Comparison of ENCODE assay signal across 18 cellular contexts in genomic region chr19:1815605-1816529, GRCh38. TPM values are rescaled to one million over a fixed set of nuclear protein-coding genes. Genes with fewer than 3 reads are reported as not detected.
A peak's percentile ranks its signal among the peaks of the same experiment; 100 is the strongest.
DNase-seq lines count a peak whose midpoint lies in the region; ATAC-seq, FAIRE-seq and TF ChIP-seq lines count a peak whose summit lies in the region.
"Had no signal": no experiment of that assay in that cellular context is flagged by ENCODE, and none has a peak within 500 bp of the region (broad histone marks: within the 10 kb centered on the region; RNA-seq: fewer than 3 reads in every experiment).

No MANE protein-coding gene starts in this region.

- no TSS peak for BruUV-seq in HepG2 (replicated peaks; lab: Mats Ljungman, UMichigan)

- peaks cover 8% of the 10 kb centered on the region for H3K9me3 Mint-ChIP-seq in glutamatergic neuron (ENCODE audit: unreplicated experiment)
- H3K9me3 Mint-ChIP-seq: CD4-positive, alpha-beta T cell had no signal

- no peak overlapping the region for H3K27ac Mint-ChIP-seq in T-helper 17 cell
- no peak overlapping the region for H3K27ac Mint-ChIP-seq in glutamatergic neuron (ENCODE audit: unreplicated experiment)
- H3K27ac Mint-ChIP-seq: B cell; CD4-positive, alpha-beta T cell had no signal

- H3K36me3 ChIP-seq in HepG2 (replicated peaks in 1 of 2; ENCODE audit: control insufficient read depth in 1 of 2, insufficient read depth in 2 of 2, low read length in 2 of 2) (peaks cover 25 to 34% of the 10 kb centered on the region in 2 experiments), right lobe of liver (peaks cover 0 to 56% (median 32%) of the 10 kb centered on the region in 4 donors), stomach (peaks cover 48 to 64% (median 64%) of the 10 kb centered on the region in 4 donors)

- H3K4me1 ChIP-seq in HepG2 (ENCODE audit: insufficient read depth, low read length) (peaks cover 18% of the 10 kb centered on the region), right lobe of liver (peaks cover 0 to 6% (median 0%) of the 10 kb centered on the region in 4 donors), stomach (peaks cover 19 to 28% (median 23%) of the 10 kb centered on the region in 4 donors)

- TF ChIP-seq CTCF in HepG2 (CRISPR knock-in tag; IDR thresholded peaks at IDR 0.05), result no peak
- TF ChIP-seq CTCF in right lobe of liver (IDR thresholded peaks at IDR 0.05), result no peak
- TF ChIP-seq CTCF in glutamatergic neuron (IDR thresholded peaks at IDR 0.05; ENCODE audit: partially characterized antibody, unreplicated experiment), result no peak
- no peak for TF ChIP-seq CTCF in stomach (IDR thresholded peaks at IDR 0.05)

- no peak overlapping the region for H3K9ac ChIP-seq in HepG2 (ENCODE audit: insufficient read depth, low read depth, low read length)

- WGBS in HepG2 (ENCODE audit: low lambda C conversion rate), result 96% methylated on average over 23 of the region's 61 CpGs
- 97% methylated on average over 5 of the region's 61 CpGs for WGBS in right lobe of liver (ENCODE audit: insufficient coverage, low coverage, low lambda C conversion rate, missing lambda C conversion rate)
- 90 to 93% (median 92%) methylated on average over 44 to 61 of the region's 61 CpGs for WGBS in stomach, 5 donors

- POLR2A ChIA-PET in HepG2 (lab: Yijun Ruan, JAX), result no interaction called here

- no peaks in the 10 kb centered on the region for H4K20me1 ChIP-seq in HepG2 (ENCODE audit: insufficient read depth, low read length)

- no peak overlapping the region for H2AFZ ChIP-seq in HepG2 (ENCODE audit: low read length)

- CTCF ChIA-PET in HepG2 (lab: Yijun Ruan, JAX; ENCODE audit: low intra/inter-chr PET ratio, low total read pairs), result no interaction called here

- TF ChIP-seq EP300 in HepG2 (IDR thresholded peaks at IDR 0.05; ENCODE audit: low read depth in 2 of 2, low read length in 2 of 2), result no peak
- no peak for TF ChIP-seq EP300 in HepG2 (CRISPR knock-in tag; IDR thresholded peaks at IDR 0.05; ENCODE audit: borderline replicate concordance)
- no peak for TF ChIP-seq EP300 in stomach (IDR thresholded peaks at IDR 0.05)

- ATAC-seq in HepG2 (no peak), right lobe of liver (no peak), T-helper 17 cell (no peak), HG03378 (IDR thresholded peaks at IDR 0.05; ENCODE audit: unreplicated experiment) (no peak), HG03520 (IDR thresholded peaks at IDR 0.05; ENCODE audit: unreplicated experiment) (no peak)
- ATAC-seq: HCT116 had no signal

- H3K36me3 Mint-ChIP-seq in T-helper 17 cell (ENCODE audit: low read depth) (peaks cover 3% of the 10 kb centered on the region), glutamatergic neuron (ENCODE audit: unreplicated experiment) (no peaks in the 10 kb centered on the region)

- H3K27me3 Mint-ChIP-seq in T-helper 17 cell (no peaks in the 10 kb centered on the region), glutamatergic neuron (ENCODE audit: unreplicated experiment) (peaks cover 10% of the 10 kb centered on the region)
- H3K27me3 Mint-ChIP-seq: B cell; CD4-positive, alpha-beta T cell had no signal

- H3K4me3 Mint-ChIP-seq in T-helper 17 cell, result peak overlapping the region; percentile 52
- no peak overlapping the region for H3K4me3 Mint-ChIP-seq in glutamatergic neuron (ENCODE audit: unreplicated experiment)
- H3K4me3 Mint-ChIP-seq: B cell; CD4-positive, alpha-beta T cell had no signal

- H3K27me3 ChIP-seq in HepG2 (ENCODE audit: control insufficient read depth in 1 of 2, insufficient read depth in 2 of 2, low read length in 2 of 2) (no peaks in the 10 kb centered on the region), right lobe of liver (no peaks in the 10 kb centered on the region), stomach (no peaks in the 10 kb centered on the region)

- no peak for TF ChIP-seq RAD21 in HepG2 (CRISPR knock-in tag; IDR thresholded peaks at IDR 0.05)

- no peak for DNase-seq in HepG2 (ENCODE audit: low spot score)
- no peak for DNase-seq in right lobe of liver
- DNase-seq in T-helper 17 cell, result no peak
- DNase-seq in glutamatergic neuron, result peak; percentile 28
- DNase-seq in stomach, result no peak
- DNase-seq in posterior vena cava (ENCODE audit: low spot score), result no peak
- DNase-seq: ACHN; C1 segment of cervical spinal cord; CD4-positive, alpha-beta T cell; DMS79 treated with DMSO at 0.1 percent for 48 hours; EL; GF-D8 had no signal

- H3K4me3 ChIP-seq in HepG2 (replicated peaks in 1 of 3; ENCODE audit: insufficient read depth in 1 of 3, low read depth in 2 of 3, low read length in 3 of 3) (no peak overlapping the region), right lobe of liver (no peak overlapping the region), stomach (no peak overlapping the region)

- peaks cover 12% of the 10 kb centered on the region for H3K4me1 Mint-ChIP-seq in T-helper 17 cell
- peaks cover 5% of the 10 kb centered on the region for H3K4me1 Mint-ChIP-seq in glutamatergic neuron (ENCODE audit: low read depth, unreplicated experiment)

- H3K79me2 ChIP-seq in HepG2 (ENCODE audit: insufficient read depth, low read length), result no peaks in the 10 kb centered on the region

- H3K9me3 ChIP-seq in HepG2 (ENCODE audit: low read length), result no peaks in the 10 kb centered on the region
- H3K9me3 ChIP-seq in right lobe of liver, result no peaks in the 10 kb centered on the region
- no peaks in the 10 kb centered on the region for H3K9me3 ChIP-seq in T-helper 17 cell (ENCODE audit: control insufficient read depth, low read length, poor library complexity, severe bottlenecking)
- no peaks in the 10 kb centered on the region for H3K9me3 ChIP-seq in stomach

- no peak overlapping the region for H3K27ac ChIP-seq in HepG2 (ENCODE audit: extremely low read length, insufficient read depth, low read length)
- H3K27ac ChIP-seq in right lobe of liver, result no peak overlapping the region
- H3K27ac ChIP-seq in stomach, result no peak overlapping the region

- no peak for TF ChIP-seq POLR2A in HepG2 (IDR thresholded peaks at IDR 0.05; ENCODE audit: insufficient read depth in 1 of 2, low read depth in 2 of 2, low read length in 2 of 2)
- TF ChIP-seq POLR2A in right lobe of liver (IDR thresholded peaks at IDR 0.05), result no peak
- no peak for TF ChIP-seq POLR2A in stomach (IDR thresholded peaks at IDR 0.05)

- H3K4me2 ChIP-seq in HepG2 (ENCODE audit: low read depth, low read length), result no peak overlapping the region

- no peak for FAIRE-seq in HepG2 (lab: Jason Lieb, UNC)
- FAIRE-seq: GM18507, H54 had no signal

- intact Hi-C loops in HepG2 (cut with micrococcal nuclease; ENCODE audit: unreplicated experiment), result no loop called here
- intact Hi-C loops in right lobe of liver (cut with DNase I), result no loop called here
- intact Hi-C loops in stomach (cut with DNase I; ENCODE audit: low total_unique reads), result no loop called here
- intact Hi-C loops in posterior vena cava (cut with DNase I), result loop anchor here in 1 of 2 donors (5.0 kb wide), 1 partner anchor 1221 kb away; no protein-coding TSS in a partner anchor

- in situ Hi-C loops in HepG2 (cut with HindIII; ENCODE audit: extremely low pct_ligation_motif_present, low pct_unique_long_range_greater_than_20kb), result no loop called here

RNA-seq across cellular contexts. Expression of gene ATP8B3, which starts 3.8 kb away (rescaled TPM):
- total RNA-seq in HepG2 (2016; rRNA removed; fragmentation: Illumina TruSeq; extraction: Trizol), result 1.8 and 2.6 TPM in 2 replicates
- 0.35 and 0.40 TPM in 2 replicates for total RNA-seq in HepG2 (2016; cell fraction: cytosol; rRNA removed; fragmentation: Illumina TruSeq; extraction: Trizol; ENCODE audit: low read depth)
- 1.8 and 2.6 TPM in 2 replicates for total RNA-seq in HepG2 (2016; cell fraction: insoluble cytoplasmic fraction; rRNA removed; fragmentation: Illumina TruSeq; extraction: Trizol)
- total RNA-seq in HepG2 (2016; cell fraction: membrane; rRNA removed; fragmentation: Illumina TruSeq; extraction: Trizol), result 1.2 and 1.7 TPM in 2 replicates
- 1.9 and 3.5 TPM in 2 replicates for total RNA-seq in HepG2 (2016; cell fraction: nucleus; rRNA removed; fragmentation: Illumina TruSeq; extraction: Trizol)
- 5.8 and 5.9 TPM in 2 replicates for polyA plus RNA-seq in HepG2 (2011; rRNA removed)
- 3.8 and 4.8 TPM in 2 replicates for polyA plus RNA-seq in HepG2 (2011; cell fraction: cytosol; rRNA removed)
- polyA plus RNA-seq in HepG2 (2011; cell fraction: nucleus; rRNA removed), result 10.6 and 12.8 TPM in 2 replicates
- 2.4 and 2.5 TPM in 2 replicates for polyA plus RNA-seq in HepG2 (2012)
- polyA plus RNA-seq in HepG2 (2016; cell fraction: cytosol; fragmentation: Illumina TruSeq; extraction: Trizol; ENCODE audit: low read depth), result 0.36 and 0.59 TPM in 2 replicates
- polyA plus RNA-seq in HepG2 (2016; cell fraction: insoluble cytoplasmic fraction; fragmentation: Illumina TruSeq; extraction: Trizol; ENCODE audit: low read depth), result 1.1 and 2.2 TPM in 2 replicates
- polyA plus RNA-seq in HepG2 (2016; cell fraction: membrane; fragmentation: Illumina TruSeq; extraction: Trizol; ENCODE audit: low read depth), result 0.69 and 0.98 TPM in 2 replicates
- polyA plus RNA-seq in HepG2 (2016; cell fraction: nucleus; fragmentation: Illumina TruSeq; extraction: Trizol; ENCODE audit: insufficient read depth, low read depth), result 9.6 and 11.4 TPM in 2 replicates
- polyA minus RNA-seq in HepG2 (2011; rRNA and poly(A)+ RNA removed; ENCODE audit: low replicate concordance), result 10.3 and 16.8 TPM in 2 replicates
- 4.6 and 5.4 TPM in 2 replicates for polyA minus RNA-seq in HepG2 (2011; cell fraction: cytosol; rRNA and poly(A)+ RNA removed)
- 2.7 and 3.0 TPM in 2 replicates for polyA minus RNA-seq in HepG2 (2011; cell fraction: nucleus; rRNA and poly(A)+ RNA removed)
- total RNA-seq in right lobe of liver, result 1 to 10 TPM in 5 of 6 experiments, under 1 TPM in 1; 0.86 to 5.7 (median 3.1) TPM
- total RNA-seq in T-helper 17 cell, result 1 to 10 TPM; 4.6 to 6.0 TPM
- total RNA-seq in glutamatergic neuron (ENCODE audit: unreplicated experiment), result 2.5 TPM
- 1 to 10 TPM in 1 of 5 donors, not detected in 4; 1.3 TPM for total RNA-seq in stomach
- polyA plus RNA-seq in stomach, result 1 to 10 TPM in 1 of 3 donors, under 1 TPM in 2; 0.15 to 1.4 (median 0.31) TPM
- 1 to 10 TPM; 1.1 to 2.0 TPM for total RNA-seq in posterior vena cava

RNA-seq across cellular contexts. Expression of gene REXO1, which starts 32.4 kb away (rescaled TPM):
- total RNA-seq in HepG2 (2016; rRNA removed; fragmentation: Illumina TruSeq; extraction: Trizol), result 3.0 and 5.0 TPM in 2 replicates
- 1.1 and 3.2 TPM in 2 replicates for total RNA-seq in HepG2 (2016; cell fraction: cytosol; rRNA removed; fragmentation: Illumina TruSeq; extraction: Trizol; ENCODE audit: low read depth)
- total RNA-seq in HepG2 (2016; cell fraction: insoluble cytoplasmic fraction; rRNA removed; fragmentation: Illumina TruSeq; extraction: Trizol), result 4.1 and 5.2 TPM in 2 replicates
- 3.9 and 4.2 TPM in 2 replicates for total RNA-seq in HepG2 (2016; cell fraction: membrane; rRNA removed; fragmentation: Illumina TruSeq; extraction: Trizol)
- total RNA-seq in HepG2 (2016; cell fraction: nucleus; rRNA removed; fragmentation: Illumina TruSeq; extraction: Trizol), result 6.0 and 7.6 TPM in 2 replicates
- 11.2 and 13.0 TPM in 2 replicates for polyA plus RNA-seq in HepG2 (2011; rRNA removed)
- 8.7 and 9.8 TPM in 2 replicates for polyA plus RNA-seq in HepG2 (2011; cell fraction: cytosol; rRNA removed)
- 91.1 and 123 TPM in 2 replicates for polyA plus RNA-seq in HepG2 (2011; cell fraction: nucleus; rRNA removed)
- 13.8 and 15.4 TPM in 2 replicates for polyA plus RNA-seq in HepG2 (2012)
- polyA plus RNA-seq in HepG2 (2016; cell fraction: cytosol; fragmentation: Illumina TruSeq; extraction: Trizol; ENCODE audit: low read depth), result 1.7 and 1.8 TPM in 2 replicates
- 7.3 and 10.0 TPM in 2 replicates for polyA plus RNA-seq in HepG2 (2016; cell fraction: insoluble cytoplasmic fraction; fragmentation: Illumina TruSeq; extraction: Trizol; ENCODE audit: low read depth)
- 5.1 and 5.3 TPM in 2 replicates for polyA plus RNA-seq in HepG2 (2016; cell fraction: membrane; fragmentation: Illumina TruSeq; extraction: Trizol; ENCODE audit: low read depth)
- 39.5 and 44.1 TPM in 2 replicates for polyA plus RNA-seq in HepG2 (2016; cell fraction: nucleus; fragmentation: Illumina TruSeq; extraction: Trizol; ENCODE audit: insufficient read depth, low read depth)
- polyA minus RNA-seq in HepG2 (2011; rRNA and poly(A)+ RNA removed; ENCODE audit: low replicate concordance), result 16.3 and 19.1 TPM in 2 replicates
- 5.5 and 7.7 TPM in 2 replicates for polyA minus RNA-seq in HepG2 (2011; cell fraction: cytosol; rRNA and poly(A)+ RNA removed)
- 9.3 and 10.8 TPM in 2 replicates for polyA minus RNA-seq in HepG2 (2011; cell fraction: nucleus; rRNA and poly(A)+ RNA removed)
- 10 to 100 TPM in 4 of 6 experiments, 1 to 10 TPM in 2; 8.0 to 17.7 (median 12.6) TPM for total RNA-seq in right lobe of liver
- 100 to 1,000 TPM in 1 of 2 donors, 10 to 100 TPM in 1; 98.7 to 107 TPM for total RNA-seq in T-helper 17 cell
- total RNA-seq in glutamatergic neuron (ENCODE audit: unreplicated experiment), result 65.7 TPM
- total RNA-seq in stomach, result 100 to 1,000 TPM in 1 of 5 donors, 10 to 100 TPM in 4; 10.1 to 164 (median 25.7) TPM
- 10 to 100 TPM; 10.1 to 15.5 (median 15.2) TPM for polyA plus RNA-seq in stomach
- 10 to 100 TPM; 22.8 to 27.4 TPM for total RNA-seq in posterior vena cava

RNA-seq across cellular contexts. Expression of gene KLF16, which starts 47.5 kb away (rescaled TPM):
- total RNA-seq in HepG2 (2016; rRNA removed; fragmentation: Illumina TruSeq; extraction: Trizol) (6.2 and 6.7 TPM in 2 replicates), right lobe of liver (10 to 100 TPM in 5 of 6 experiments, 1 to 10 TPM in 1; 9.9 to 23.6 (median 10.8) TPM), T-helper 17 cell (10 to 100 TPM; 37.9 to 46.5 TPM), glutamatergic neuron (ENCODE audit: unreplicated experiment) (30.6 TPM), stomach (10 to 100 TPM in 2 of 5 donors, 1 to 10 TPM in 2, not detected in 1; 3.5 to 31.9 (median 15.8) TPM), posterior vena cava (10 to 100 TPM in 1 of 2 donors, 1 to 10 TPM in 1; 9.4 to 16.2 TPM)
- total RNA-seq in HepG2 (2016; cell fraction: cytosol; rRNA removed; fragmentation: Illumina TruSeq; extraction: Trizol; ENCODE audit: low read depth), result 2.1 and 2.2 TPM in 2 replicates
- total RNA-seq in HepG2 (2016; cell fraction: insoluble cytoplasmic fraction; rRNA removed; fragmentation: Illumina TruSeq; extraction: Trizol), result 5.5 and 5.9 TPM in 2 replicates
- total RNA-seq in HepG2 (2016; cell fraction: membrane; rRNA removed; fragmentation: Illumina TruSeq; extraction: Trizol), result 8.3 and 8.9 TPM in 2 replicates
- 4.0 and 4.8 TPM in 2 replicates for total RNA-seq in HepG2 (2016; cell fraction: nucleus; rRNA removed; fragmentation: Illumina TruSeq; extraction: Trizol)
- polyA plus RNA-seq in HepG2 (2011; rRNA removed) (3.5 and 4.7 TPM in 2 replicates), stomach (1 to 10 TPM; 5.0 to 7.6 (median 6.6) TPM)
- polyA plus RNA-seq in HepG2 (2011; cell fraction: cytosol; rRNA removed), result 3.7 and 7.0 TPM in 2 replicates
- 16.7 and 31.9 TPM in 2 replicates for polyA plus RNA-seq in HepG2 (2011; cell fraction: nucleus; rRNA removed)
- polyA plus RNA-seq in HepG2 (2012), result 8.3 and 9.4 TPM in 2 replicates
- 3.2 and 3.4 TPM in 2 replicates for polyA plus RNA-seq in HepG2 (2016; cell fraction: cytosol; fragmentation: Illumina TruSeq; extraction: Trizol; ENCODE audit: low read depth)
- polyA plus RNA-seq in HepG2 (2016; cell fraction: insoluble cytoplasmic fraction; fragmentation: Illumina TruSeq; extraction: Trizol; ENCODE audit: low read depth), result 12.0 and 14.3 TPM in 2 replicates
- polyA plus RNA-seq in HepG2 (2016; cell fraction: membrane; fragmentation: Illumina TruSeq; extraction: Trizol; ENCODE audit: low read depth), result 8.9 and 9.3 TPM in 2 replicates
- 11.4 and 12.0 TPM in 2 replicates for polyA plus RNA-seq in HepG2 (2016; cell fraction: nucleus; fragmentation: Illumina TruSeq; extraction: Trizol; ENCODE audit: insufficient read depth, low read depth)
- polyA minus RNA-seq in HepG2 (2011; rRNA and poly(A)+ RNA removed; ENCODE audit: low replicate concordance), result 3.1 and 9.7 TPM in 2 replicates
- 8.9 and 15.3 TPM in 2 replicates for polyA minus RNA-seq in HepG2 (2011; cell fraction: cytosol; rRNA and poly(A)+ RNA removed)
- polyA minus RNA-seq in HepG2 (2011; cell fraction: nucleus; rRNA and poly(A)+ RNA removed), result 2.1 and 2.2 TPM in 2 replicates
